ENCODE assay signal across 23 cellular contexts in genomic region chr16:88543230-88543813, GRCh38. TPM values are rescaled to one million over a fixed set of nuclear protein-coding genes. Genes with fewer than 3 reads are reported as not detected.
DNase-seq lines count a peak whose midpoint lies in the region; ATAC-seq, FAIRE-seq and TF ChIP-seq lines count a peak whose summit lies in the region.
"Had no signal": no experiment of that assay in that cellular context is flagged by ENCODE, and none has a peak within 500 bp of the region (broad histone marks: within the 10 kb centered on the region; RNA-seq: fewer than 3 reads in every experiment).

No MANE protein-coding gene starts in this region.

- H2AFZ ChIP-seq in HCT116 (ENCODE audit: low read depth, low read length, poor library complexity, severe bottlenecking), result no peak overlapping the region
- H2AFZ ChIP-seq in K562 (ENCODE audit: low read depth, low read length), result no peak overlapping the region
- no peak overlapping the region for H2AFZ ChIP-seq in osteoblast (ENCODE audit: low read length)
- H2AFZ ChIP-seq: GM23338 had no signal

- no peak overlapping the region for H3K27ac ChIP-seq in HCT116 (ENCODE audit: low read depth, low read length)
- H3K27ac ChIP-seq in K562 (ENCODE audit: extremely low read depth, low read depth, low read length), result no peak overlapping the region
- H3K27ac ChIP-seq in osteoblast (ENCODE audit: low read depth, low read length), result no peak overlapping the region
- H3K27ac ChIP-seq: KMS-11 had no signal

- 8% methylated on average over 8 of the region's 8 CpGs for WGBS in K562 (ENCODE audit: insufficient coverage, low coverage, missing lambda C conversion rate)

- POLR2A ChIA-PET in HCT116 (lab: Charles Lee) (no interaction called here), K562 (lab: Yijun Ruan, JAX) (interaction anchor here (0.6 to 1.1 kb wide), 2 partner anchors 11 to 16 kb away, joined by 3 read pairs; no protein-coding TSS in a partner anchor)

- H3K9me1 ChIP-seq in K562 (ENCODE audit: control insufficient read depth, insufficient read depth, low read length), result no peaks in the 10 kb centered on the region

- TF ChIP-seq RAD21 in HCT116 (IDR thresholded peaks at IDR 0.05; ENCODE audit: low read depth) (no peak), K562 (CRISPR knock-in tag; conservative IDR thresholded peaks at IDR 0.05 in 1 of 2, IDR thresholded peaks at IDR 0.05 in 1 of 2) (no peak)

- TF ChIP-seq CTCF in HCT116 (IDR thresholded peaks at IDR 0.05 in 2 of 3, conservative IDR thresholded peaks at IDR 0.05 in 1 of 3; ENCODE audit: borderline replicate concordance in 1 of 3, insufficient read depth in 1 of 3, low read depth in 2 of 3, low read length in 2 of 3) (no peak), K562 (IDR thresholded peaks at IDR 0.05 in 2 of 3, conservative IDR thresholded peaks at IDR 0.05 in 1 of 3; ENCODE audit: insufficient read depth in 2 of 3, low read depth in 1 of 3, low read length in 3 of 3) (no peak), osteoblast (IDR thresholded peaks at IDR 0.05; ENCODE audit: extremely low read depth, low read depth, low read length) (no peak)

- RAD21 ChIA-PET in HCT116 (lab: Charles Lee; ENCODE audit: low non-redundant PET in 1 of 2, low total read pairs in 2 of 2, uncharacterized antibody in 2 of 2, unreplicated experiment in 2 of 2), result no interaction called here

- H3K27me3 ChIP-seq in HCT116 (ENCODE audit: insufficient read depth, low read length) (peaks cover 12% of the 10 kb centered on the region; the same call in 1 of the 2 replicates), K562 (ENCODE audit: control insufficient read depth in 2 of 2, insufficient read depth in 2 of 2, low read length in 2 of 2) (peaks cover 43 to 57% of the 10 kb centered on the region in 2 experiments; a peak in 4 of 5 replicates), osteoblast (ENCODE audit: insufficient read depth, low read length) (peaks cover 36% of the 10 kb centered on the region)

- no peak for TF ChIP-seq POLR2A in HCT116 (IDR thresholded peaks at IDR 0.05; ENCODE audit: borderline replicate concordance, extremely low read depth, insufficient read depth, insufficient read length)
- TF ChIP-seq POLR2A in K562 (conservative IDR thresholded peaks at IDR 0.05), result no peak

- H3K9me3 ChIP-seq in HCT116 (ENCODE audit: control insufficient read depth in 1 of 2, insufficient read depth in 1 of 2, low read depth in 1 of 2, low read length in 2 of 2) (peaks cover 21% of the 10 kb centered on the region in 2 experiments; a peak in 3 of 4 replicates), K562 (replicated peaks; ENCODE audit: control insufficient read depth, insufficient read depth, low read depth, low read length) (peaks cover 21% of the 10 kb centered on the region), osteoblast (ENCODE audit: low read depth, low read length) (peaks cover 4% of the 10 kb centered on the region)

- no peak for DNase-seq in HCT116 (ENCODE audit: low read depth, low spot score)
- peak; percentile 28 for DNase-seq in HuH-7.5 (ENCODE audit: low spot score)
- peak in 1 of 4 experiments; percentile 31 for DNase-seq in K562 (ENCODE audit: extremely low read depth in 1 of 4, low spot score in 3 of 4)
- DNase-seq in osteoblast (ENCODE audit: insufficient read length, low spot score, missing footprints), result peak; percentile 73
- DNase-seq in glomerular visceral epithelial cell (ENCODE audit: extremely low spot score), result no peak
- DNase-seq in stimulated activated effector memory CD8-positive, alpha-beta T cell treated with anti-CD3 and anti-CD28 coated beads, Interleukin-12 subunit alpha, Interleukin-12 subunit beta, amount 100 ng/mL, for 72 hours (ENCODE audit: low spot score in 2 of 2), result no peak
- DNase-seq: ACHN; BE2C; C1 segment of cervical spinal cord; CD4-positive, CD25-positive, alpha-beta regulatory T cell; CD8-positive, alpha-beta memory T cell; COR-L47; DMS 273 treated with DMSO at 0.1 percent for 48 hours; DMS53; DND-41; EL had no signal

- in situ Hi-C loops in K562 (cut with MboI), result no loop called here

- H3K9ac ChIP-seq in HCT116 (ENCODE audit: low read length) (no peak overlapping the region), K562 (ENCODE audit: insufficient read depth in 1 of 2, low read depth in 2 of 2, low read length in 2 of 2) (no peak overlapping the region)
- H3K9ac ChIP-seq: KMS-11 had no signal

- TF ChIP-seq EP300 in K562 (IDR thresholded peaks at IDR 0.05; ENCODE audit: low read length), result no peak

- H3K36me3 Mint-ChIP-seq in stimulated activated effector memory CD8-positive, alpha-beta T cell treated with anti-CD3 and anti-CD28 coated beads, Interleukin-12 subunit alpha, Interleukin-12 subunit beta, amount 100 ng/mL, for 72 hours, result peaks cover 11% of the 10 kb centered on the region

- no peak overlapping the region for H3K4me2 ChIP-seq in HCT116 (ENCODE audit: low read length)
- no peak overlapping the region for H3K4me2 ChIP-seq in K562 (ENCODE audit: insufficient read depth, low read length)
- no peak overlapping the region for H3K4me2 ChIP-seq in osteoblast (ENCODE audit: insufficient read depth, low read length)
- H3K4me2 ChIP-seq: GM23338, KMS-11 had no signal

- BruUV-seq in HCT116 (replicated peaks; lab: Mats Ljungman, UMichigan) (no TSS peak), K562 (replicated peaks; lab: Mats Ljungman, UMichigan) (no TSS peak)

- intact Hi-C loops in HCT116 (cut with micrococcal nuclease) (no loop called here), K562 (cut with micrococcal nuclease) (no loop called here)

- H3K4me1 Mint-ChIP-seq in stimulated activated effector memory CD8-positive, alpha-beta T cell treated with anti-CD3 and anti-CD28 coated beads, Interleukin-12 subunit alpha, Interleukin-12 subunit beta, amount 100 ng/mL, for 72 hours, result peaks cover 34% of the 10 kb centered on the region

- H3K4me3 Mint-ChIP-seq in stimulated activated effector memory CD8-positive, alpha-beta T cell treated with anti-CD3 and anti-CD28 coated beads, Interleukin-12 subunit alpha, Interleukin-12 subunit beta, amount 100 ng/mL, for 72 hours, result no peak overlapping the region
- H3K4me3 Mint-ChIP-seq: CD4-positive, CD25-positive, alpha-beta regulatory T cell; GM23338 had no signal

- H3K4me1 ChIP-seq in HCT116 (ENCODE audit: control insufficient read depth in 1 of 2, insufficient read depth in 2 of 2, low read length in 2 of 2), result no peaks in the 10 kb centered on the region; a peak in 2 of 4 replicates
- H3K4me1 ChIP-seq in K562 (replicated peaks in 1 of 2; ENCODE audit: control insufficient read depth in 2 of 2, insufficient read depth in 2 of 2, low read length in 2 of 2), result peaks cover under 1 to 34% of the 10 kb centered on the region in 2 experiments; a peak in 3 of 5 replicates
- no peaks in the 10 kb centered on the region for H3K4me1 ChIP-seq in osteoblast (ENCODE audit: insufficient read depth, low read length)
- H3K4me1 ChIP-seq: BE2C had no signal

- H3K9me2 ChIP-seq in HCT116 (ENCODE audit: insufficient read depth), result no peaks in the 10 kb centered on the region

- CTCF ChIA-PET in HCT116 (lab: Charles Lee), result no interaction called here
- CTCF ChIA-PET in K562 (lab: Yijun Ruan, JAX; ENCODE audit: low intra/inter-chr PET ratio), result no interaction called here

- ATAC-seq in HCT116 (no peak), K562 (no peak), GM19035 (IDR thresholded peaks at IDR 0.05; ENCODE audit: unreplicated experiment) (no peak)
- no peak for ATAC-seq in stimulated activated effector memory CD8-positive, alpha-beta T cell treated with anti-CD3 and anti-CD28 coated beads, Interleukin-12 subunit alpha, Interleukin-12 subunit beta, amount 100 ng/mL, for 72 hours
- ATAC-seq: GM23338 had no signal

- peak; percentile 84 for FAIRE-seq in K562 (lab: Jason Lieb, UNC)
- FAIRE-seq: A204.1, GM12891, GM18507, H54 had no signal

- no peak overlapping the region for H3K27ac Mint-ChIP-seq in stimulated activated effector memory CD8-positive, alpha-beta T cell treated with anti-CD3 and anti-CD28 coated beads, Interleukin-12 subunit alpha, Interleukin-12 subunit beta, amount 100 ng/mL, for 72 hours
- H3K27ac Mint-ChIP-seq: CD4-positive, CD25-positive, alpha-beta regulatory T cell; CD8-positive, alpha-beta memory T cell; GM23338 had no signal

- no peak overlapping the region for H3K4me3 ChIP-seq in HCT116 (replicated peaks in 1 of 2; ENCODE audit: low read depth in 1 of 2, low read length in 2 of 2)
- no peak overlapping the region for H3K4me3 ChIP-seq in K562
- H3K4me3 ChIP-seq in osteoblast (ENCODE audit: insufficient read depth, low read length), result no peak overlapping the region
- H3K4me3 ChIP-seq: GM23338 had no signal

- H3K79me2 ChIP-seq in HCT116 (ENCODE audit: insufficient read depth, low read length) (no peaks in the 10 kb centered on the region), K562 (ENCODE audit: control insufficient read depth, insufficient read depth, low read length) (no peaks in the 10 kb centered on the region), osteoblast (ENCODE audit: insufficient read depth, low read length) (no peaks in the 10 kb centered on the region)

- H3K36me3 ChIP-seq in HCT116 (ENCODE audit: control insufficient read depth in 1 of 2, insufficient read depth in 2 of 2, low read length in 2 of 2) (no peaks in the 10 kb centered on the region), K562 (ENCODE audit: control insufficient read depth, insufficient read depth, low read length) (no peaks in the 10 kb centered on the region), osteoblast (ENCODE audit: insufficient read depth, low read length) (no peaks in the 10 kb centered on the region)
- H3K36me3 ChIP-seq: BE2C had no signal

- H3K9me3 Mint-ChIP-seq in stimulated activated effector memory CD8-positive, alpha-beta T cell treated with anti-CD3 and anti-CD28 coated beads, Interleukin-12 subunit alpha, Interleukin-12 subunit beta, amount 100 ng/mL, for 72 hours, result peaks cover 5% of the 10 kb centered on the region

- H4K20me1 ChIP-seq in HCT116 (ENCODE audit: insufficient read depth), result no peaks in the 10 kb centered on the region
- peaks cover 4% of the 10 kb centered on the region; the same call in 1 of the 2 replicates for H4K20me1 ChIP-seq in K562 (replicated peaks; ENCODE audit: control insufficient read depth, insufficient read depth, low read length)
- H4K20me1 ChIP-seq in osteoblast (ENCODE audit: insufficient read depth, low read length), result no peaks in the 10 kb centered on the region

RNA-seq across cellular contexts. Expression of gene ZC3H18, which starts 26.9 kb away (rescaled TPM):
- total RNA-seq in HCT116 (2021; ENCODE audit: unreplicated experiment) (57.8 TPM), K562 (2014; rRNA removed) (26.9 and 35.1 TPM in 2 replicates), K562 (2014; rRNA removed; fragmentation: Illumina TruSeq; extraction: Trizol) (16.0 and 16.3 TPM in 2 replicates), K562 (2015; rRNA removed; fragmentation: Illumina TruSeq; extraction: Trizol) (31.1 and 33.9 TPM in 2 replicates), K562 (2021) (81.3 and 88.7 TPM in 2 replicates), osteoblast (10.6 and 10.9 TPM in 2 replicates)
- 23.9 and 24.1 TPM in 2 replicates for polyA plus RNA-seq in HCT116 (2012)
- total RNA-seq in K562 (2011; cell fraction: chromatin; rRNA removed; ENCODE audit: low replicate concordance), result 74.4 and 112 TPM in 2 replicates
- 51.3 and 61.4 TPM in 2 replicates for total RNA-seq in K562 (2011; cell fraction: nucleolus; rRNA removed)
- 61.1 and 63.4 TPM in 2 replicates for total RNA-seq in K562 (2011; cell fraction: nucleoplasm; rRNA removed)
- polyA plus RNA-seq in K562 (2011; rRNA removed) (12.5 and 15.8 TPM in 2 replicates), K562 (2014; fragmentation: Illumina TruSeq; extraction: Trizol) (60.7 and 65.3 TPM in 2 replicates), K562 (2014; fragmentation: Nextera tagmentation; extraction: Ambion mirVana) (1 to 10 TPM; 1.7 to 2.0 TPM), K562 (2014; rRNA removed) (37.1 and 49.2 TPM in 2 replicates)
- 10.1 and 15.8 TPM in 2 replicates for polyA plus RNA-seq in K562 (2011; cell fraction: cytosol; rRNA removed)
- 43.3 and 65.6 TPM in 2 replicates for polyA plus RNA-seq in K562 (2011; cell fraction: nucleus; rRNA removed)
- polyA plus RNA-seq in K562 (2012), result 57.6 and 59.2 TPM in 2 replicates
- polyA minus RNA-seq in K562 (2011; rRNA and poly(A)+ RNA removed), result 7.9 and 9.1 TPM in 2 replicates
- polyA minus RNA-seq in K562 (2011; cell fraction: cytosol; rRNA and poly(A)+ RNA removed), result 23.7 and 30.6 TPM in 2 replicates
- 17.5 and 19.1 TPM in 2 replicates for polyA minus RNA-seq in K562 (2011; cell fraction: nucleus; rRNA and poly(A)+ RNA removed)

Comparison
In these comparisons a context has a peak if more than half of its experiments do, and no peak if none do; other contexts are left out.
1. DNase-seq: peak in HuH-7.5 (single experiment) and osteoblast (single experiment); none in HCT116 (single experiment), glomerular visceral epithelial cell (single experiment) and stimulated activated effector memory CD8-positive, alpha-beta T cell treated with anti-CD3 and anti-CD28 coated beads, Interleukin-12 subunit alpha, Interleukin-12 subunit beta, amount 100 ng/mL, for 72 hours (0 of 2).